Comparison of ENCODE assay signal across 8 cellular contexts in genomic region chr9:36166150-36166927, GRCh38. TPM values are rescaled to one million over a fixed set of nuclear protein-coding genes. Genes with fewer than 3 reads are reported as not detected.
DNase-seq lines count a peak whose midpoint lies in the region; ATAC-seq and TF ChIP-seq lines count a peak whose summit lies in the region.

No MANE protein-coding gene starts in this region.

- CTCF ChIA-PET in activated CD4-positive, alpha-beta T cell treated with anti-CD3 and anti-CD28 coated beads, Interleukin-2, amount 10 ng/mL, durations not matched to agents 7 days and 5 days (lab: Charles Lee) = interaction anchor here (0.6 to 7.9 kb wide), 29 partner anchors 9 to 361 kb away, joined by 3 to 91 read pairs (median 4); partner anchors contain the start of genes CLTA and GLIPR2

- TF ChIP-seq POLR2A in lower leg skin (IDR thresholded peaks at IDR 0.05) = no peak

- peak; percentile 58 for ATAC-seq in HG03097 (IDR thresholded peaks at IDR 0.05; ENCODE audit: low FRiP score, unreplicated experiment)

- peaks cover 7% of the 10 kb centered on the region for H3K27me3 Mint-ChIP-seq in activated CD4-positive, alpha-beta T cell treated with anti-CD3 and anti-CD28 coated beads, Interleukin-2, amount 10 ng/mL, durations not matched to agents 7 days and 5 days
- peaks cover 36% of the 10 kb centered on the region for H3K27me3 Mint-ChIP-seq in dendritic cell treated with granulocyte-macrophage colony-stimulating factor and Interleukin-4, amounts not matched to agents 40 ng/mL and 50 ng/mL, for 4 days

- DNase-seq in SHP77 (lab: John Stamatoyannopoulos, UW) = peak; percentile 18 to 26
- no peak for DNase-seq in SHP77 treated with DMSO at 0.1 percent for 48 hours (lab: John Stamatoyannopoulos, UW)
- peak; percentile 60 for DNase-seq in NCI-H460 (ENCODE audit: extremely low read depth, low read depth)
- peak; percentile 82 for DNase-seq in activated CD4-positive, alpha-beta T cell treated with anti-CD3 and anti-CD28 coated beads, Interleukin-2, amount 10 ng/mL, durations not matched to agents 7 days and 5 days
- peak; percentile 72 to 97 for DNase-seq in lower leg skin (ENCODE audit: low spot score in 2 of 2)
- DNase-seq in stimulated activated CD4-positive, alpha-beta T cell treated with anti-CD3 and anti-CD28 coated beads, Interleukin-4, amount 100 ng/mL, for 24 hours = peak; percentile 81

- intact Hi-C loops in dendritic cell treated with granulocyte-macrophage colony-stimulating factor and Interleukin-4, amounts not matched to agents 40 ng/mL and 50 ng/mL, for 4 days (cut with micrococcal nuclease) = loop anchor here (1.0 to 2.0 kb wide), 2 partner anchors 30 to 63 kb away; partner anchors contain the start of gene GLIPR2
- intact Hi-C loops in lower leg skin (cut with DNase I; ENCODE audit: low total_unique reads) = loop anchor here (5.0 to 10.0 kb wide), 2 partner anchors 62 to 159 kb away; no protein-coding TSS in a partner anchor

- no peaks in the 10 kb centered on the region for H3K9me3 Mint-ChIP-seq in activated CD4-positive, alpha-beta T cell treated with anti-CD3 and anti-CD28 coated beads, Interleukin-2, amount 10 ng/mL, durations not matched to agents 7 days and 5 days
- no peaks in the 10 kb centered on the region for H3K9me3 Mint-ChIP-seq in dendritic cell treated with granulocyte-macrophage colony-stimulating factor and Interleukin-4, amounts not matched to agents 40 ng/mL and 50 ng/mL, for 4 days

- WGBS in lower leg skin, 2 donors = 2 to 3% methylated on average over 48 to 54 of the region's 59 CpGs

- POLR2A ChIA-PET in activated CD4-positive, alpha-beta T cell treated with anti-CD3 and anti-CD28 coated beads, Interleukin-2, amount 10 ng/mL, durations not matched to agents 7 days and 5 days (lab: Charles Lee) = interaction anchor here (0.9 kb wide), 1 partner anchor 24 kb away, joined by 3 read pairs; the partner anchor contains the start of gene CLTA

- H3K4me3 ChIP-seq in lower leg skin (ENCODE audit: low read depth, poor library complexity, severe bottlenecking) = peak overlapping the region; percentile 33

- peaks cover 19% of the 10 kb centered on the region for H3K4me1 Mint-ChIP-seq in activated CD4-positive, alpha-beta T cell treated with anti-CD3 and anti-CD28 coated beads, Interleukin-2, amount 10 ng/mL, durations not matched to agents 7 days and 5 days
- peaks cover 48% of the 10 kb centered on the region for H3K4me1 Mint-ChIP-seq in dendritic cell treated with granulocyte-macrophage colony-stimulating factor and Interleukin-4, amounts not matched to agents 40 ng/mL and 50 ng/mL, for 4 days (ENCODE audit: low read depth)

- H3K36me3 Mint-ChIP-seq in activated CD4-positive, alpha-beta T cell treated with anti-CD3 and anti-CD28 coated beads, Interleukin-2, amount 10 ng/mL, durations not matched to agents 7 days and 5 days (ENCODE audit: low read depth) = peaks cover 6% of the 10 kb centered on the region
- H3K36me3 Mint-ChIP-seq in dendritic cell treated with granulocyte-macrophage colony-stimulating factor and Interleukin-4, amounts not matched to agents 40 ng/mL and 50 ng/mL, for 4 days (ENCODE audit: low read depth) = peaks cover 28% of the 10 kb centered on the region

- H3K4me3 Mint-ChIP-seq in activated CD4-positive, alpha-beta T cell treated with anti-CD3 and anti-CD28 coated beads, Interleukin-2, amount 10 ng/mL, durations not matched to agents 7 days and 5 days = peak overlapping the region; percentile 67
- peak overlapping the region; percentile 74 for H3K4me3 Mint-ChIP-seq in dendritic cell treated with granulocyte-macrophage colony-stimulating factor and Interleukin-4, amounts not matched to agents 40 ng/mL and 50 ng/mL, for 4 days

- TF ChIP-seq CTCF in lower leg skin (IDR thresholded peaks at IDR 0.05) = peak in 1 of 3 donors; percentile 53

- H3K27ac Mint-ChIP-seq in activated CD4-positive, alpha-beta T cell treated with anti-CD3 and anti-CD28 coated beads, Interleukin-2, amount 10 ng/mL, durations not matched to agents 7 days and 5 days = no peak overlapping the region
- peak overlapping the region; percentile 55 for H3K27ac Mint-ChIP-seq in dendritic cell treated with granulocyte-macrophage colony-stimulating factor and Interleukin-4, amounts not matched to agents 40 ng/mL and 50 ng/mL, for 4 days

RNA-seq across cellular contexts. Expression of gene CCIN, which starts 2.8 kb away (rescaled TPM):
- not detected in 2 replicates for total RNA-seq in NCI-H460 (2014; rRNA removed; shearing (Covaris generic))
- polyA plus RNA-seq in NCI-H460 (2014; cell fraction: nucleus; rRNA removed) = not detected in 2 replicates
- under 1 TPM in 1 of 2 experiments, not detected in 1; 0.17 TPM for total RNA-seq in activated CD4-positive, alpha-beta T cell treated with anti-CD3 and anti-CD28 coated beads, Interleukin-2, amount 10 ng/mL, durations not matched to agents 7 days and 5 days
- total RNA-seq in lower leg skin = not detected

RNA-seq across cellular contexts. Expression of gene CLTA, which starts 24.4 kb away (rescaled TPM):
- total RNA-seq in NCI-H460 (2014; rRNA removed; shearing (Covaris generic)) = 201 and 224 TPM in 2 replicates
- 172 and 213 TPM in 2 replicates for polyA plus RNA-seq in NCI-H460 (2014; cell fraction: nucleus; rRNA removed)
- 100 to 1,000 TPM; 156 to 158 TPM for total RNA-seq in activated CD4-positive, alpha-beta T cell treated with anti-CD3 and anti-CD28 coated beads, Interleukin-2, amount 10 ng/mL, durations not matched to agents 7 days and 5 days
- 100 to 1,000 TPM; 162 to 240 (median 213) TPM for total RNA-seq in lower leg skin

RNA-seq across cellular contexts. Expression of gene GLIPR2, which starts 29.8 kb away (rescaled TPM):
- 0.35 and 0.92 TPM in 2 replicates for total RNA-seq in NCI-H460 (2014; rRNA removed; shearing (Covaris generic))
- 0.94 and 1.4 TPM in 2 replicates for polyA plus RNA-seq in NCI-H460 (2014; cell fraction: nucleus; rRNA removed)
- total RNA-seq in activated CD4-positive, alpha-beta T cell treated with anti-CD3 and anti-CD28 coated beads, Interleukin-2, amount 10 ng/mL, durations not matched to agents 7 days and 5 days = 10 to 100 TPM; 53.9 to 58.4 TPM
- 10 to 100 TPM in 1 of 4 donors, 1 to 10 TPM in 3; 5.2 to 10.1 (median 6.5) TPM for total RNA-seq in lower leg skin

Comparison
In these comparisons a context has a peak if more than half of its experiments do, and no peak if none do; other contexts are left out.
1. RNA of gene GLIPR2, which starts 29.8 kb away (total RNA-seq): 53.9 to 58.4 TPM in activated CD4-positive, alpha-beta T cell treated with anti-CD3 and anti-CD28 coated beads, Interleukin-2, amount 10 ng/mL, durations not matched to agents 7 days and 5 days; 5.2 to 10.1 TPM in lower leg skin and 0.35 to 0.92 TPM in NCI-H460; every median in the first group is over 4 times any median in the second.